8 cellular contexts compared by ENCODE assay signal in the genomic region with DNA sequence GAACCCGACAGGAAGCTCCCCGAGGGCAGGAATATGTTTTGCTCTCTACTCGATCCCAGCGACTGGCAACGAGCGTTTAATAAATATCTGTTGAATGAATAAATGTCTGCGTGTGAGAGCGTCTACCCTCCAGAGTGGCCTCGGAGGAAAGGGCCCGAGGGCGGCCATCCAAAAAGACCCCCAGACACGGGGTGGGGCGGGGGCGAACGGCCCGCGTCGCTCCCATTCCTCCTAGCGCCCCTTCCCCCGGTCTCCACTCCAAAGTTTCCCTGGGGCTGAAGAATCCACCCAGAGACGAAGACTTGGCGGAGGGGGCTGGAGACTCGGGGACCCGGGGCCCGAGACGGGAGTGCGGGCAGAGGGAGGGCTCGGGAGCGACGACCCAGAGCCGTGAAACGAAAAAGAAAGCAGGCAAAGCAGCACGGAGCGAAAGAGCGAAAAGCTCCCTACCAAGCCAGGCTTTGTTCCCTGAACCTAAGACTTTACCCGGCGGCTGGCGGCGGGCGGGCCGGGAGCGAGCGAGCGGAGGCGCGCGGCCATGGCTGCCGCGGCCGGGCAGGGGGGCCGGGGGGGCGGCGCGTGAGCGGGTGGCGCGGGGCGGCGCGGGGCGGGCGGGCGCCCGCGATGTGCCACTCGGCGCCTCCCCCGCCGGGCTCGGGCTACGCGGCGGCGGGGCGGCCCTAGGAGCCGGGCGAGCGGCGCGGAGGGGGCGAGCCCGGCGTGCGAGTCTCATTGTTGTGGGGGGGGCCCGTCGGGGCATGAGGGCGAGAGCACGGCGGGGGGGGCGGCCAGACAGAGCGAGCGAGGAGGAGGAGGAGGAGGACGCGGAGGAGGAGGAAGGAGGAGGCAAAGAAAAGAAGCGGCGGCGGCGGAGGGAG. TPM values are rescaled to one million over a fixed set of nuclear protein-coding genes. Genes with fewer than 3 reads are reported as not detected.
DNase-seq lines count a peak whose midpoint lies in the region; ATAC-seq and FAIRE-seq lines count a peak whose summit lies in the region.

A gene (plus strand): TSS at position 629 of the 878 bp plus-strand sequence. CDS start 360 bp downstream, outside the sequence.

- H3K9me3 ChIP-seq in small intestine (ENCODE audit: control insufficient read depth, low read depth): no peaks in the 10 kb centered on the region

- H3K4me3 Mint-ChIP-seq in central memory CD8-positive, alpha-beta T cell: peak within 1 kb of the TSS; percentile 95

- WGBS in small intestine, 3 donors: 0 to 1% (median 1%) methylated on average over 52 to 98 of the region's 98 CpGs

- H3K9me3 Mint-ChIP-seq in central memory CD8-positive, alpha-beta T cell: no peaks in the 10 kb centered on the region

- peak within 1 kb of the TSS; percentile 97 for H3K27ac Mint-ChIP-seq in central memory CD8-positive, alpha-beta T cell (ENCODE audit: low read depth)

- H3K36me3 Mint-ChIP-seq in central memory CD8-positive, alpha-beta T cell (ENCODE audit: insufficient read depth): peaks cover 35% of the 10 kb centered on the region

- H3K4me1 Mint-ChIP-seq in central memory CD8-positive, alpha-beta T cell: peaks cover 69% of the 10 kb centered on the region

- H3K27ac ChIP-seq in small intestine (ENCODE audit: low read depth in 1 of 2, low read length in 1 of 2): peak within 1 kb of the TSS; percentile 94 to 98

- H3K27me3 Mint-ChIP-seq in central memory CD8-positive, alpha-beta T cell: no peaks in the 10 kb centered on the region

- DNase-seq in 8988T (peak; percentile 90), GM19238 (ENCODE audit: insufficient read length, low spot score) (peak; percentile 79), NCI-H2227 treated with DMSO at 0.1 percent for 48 hours (lab: John Stamatoyannopoulos, UW) (peak; percentile 67), inferior parietal cortex (ENCODE audit: extremely low spot score) (peak; percentile 69), small intestine (peak; percentile 79)
- DNase-seq in central memory CD8-positive, alpha-beta T cell (ENCODE audit: low spot score in 2 of 2): peak; percentile 68 to 76

- H3K36me3 ChIP-seq in small intestine (ENCODE audit: control insufficient read depth in 2 of 2, insufficient read depth in 2 of 2, low read length in 2 of 2): no peaks in the 10 kb centered on the region

- peak within 1 kb of the TSS; percentile 90 to 91 for H3K4me3 ChIP-seq in small intestine (ENCODE audit: low read depth in 1 of 2, low read length in 2 of 2)

- FAIRE-seq in small intestine (lab: Jason Lieb, UNC): no peak

- peaks cover 2% of the 10 kb centered on the region in 2 donors for H3K4me1 ChIP-seq in small intestine (ENCODE audit: control insufficient read depth in 2 of 2, insufficient read depth in 1 of 2, low read depth in 1 of 2, low read length in 1 of 2)

- peak; percentile 2 to 4 for ATAC-seq in activated CD4-positive, CD25-positive, alpha-beta regulatory T cell treated with anti-CD3 and anti-CD28 coated beads, Interleukin-2, amount 50 U/mL, for 24 hours
- peak; percentile 47 for ATAC-seq in central memory CD8-positive, alpha-beta T cell (replicated peaks; ENCODE audit: extremely low read depth, poor library complexity, severe bottlenecking)
- no peak for ATAC-seq in GM18861 (IDR thresholded peaks at IDR 0.05; ENCODE audit: unreplicated experiment)

- no peaks in the 10 kb centered on the region for H3K27me3 ChIP-seq in small intestine (ENCODE audit: control insufficient read depth in 2 of 2, insufficient read depth in 2 of 2, low read length in 2 of 2)

RNA-seq across cellular contexts. Expression of the gene that starts here (rescaled TPM):
- polyA plus RNA-seq in small intestine: 10 to 100 TPM; 19.5 to 48.2 (median 30.0) TPM
